In genomic region chr7:25602730-25603426, GRCh38 we compare ENCODE assay signal across 8 cellular contexts.
A peak's percentile ranks its signal among the peaks of the same experiment; 100 is the strongest.
DNase-seq lines count a peak whose midpoint lies in the region; ATAC-seq, FAIRE-seq and TF ChIP-seq lines count a peak whose summit lies in the region.
"Not testable (repeated sequence)": the region's sequence is repeated elsewhere in the genome, so short reads cannot be mapped to it uniquely, and the experiment has no call there.

No MANE protein-coding gene starts in this region.

- 12 to 25% (median 13%) methylated on average over 15 to 29 of the region's 30 CpGs for WGBS in stomach, 5 donors

- H3K36me3 Mint-ChIP-seq in CD8-positive, alpha-beta memory T cell; activated naive CD8-positive, alpha-beta T cell treated with anti-CD3 and anti-CD28 coated beads, Interleukin-2, amount 10 ng/mL, durations not matched to agents 7 days and 5 days: not testable (repeated sequence)

- peak; percentile 78 for FAIRE-seq in endometrium (lab: Jason Lieb, UNC)

- not testable (repeated sequence) for H3K4me1 ChIP-seq in CD8-positive, alpha-beta memory T cell (ENCODE audit: insufficient read depth, low read length); iPS-20b (ENCODE audit: insufficient read depth, low read length); neuron (ENCODE audit: insufficient read depth, low read length); stomach

- H3K36me3 ChIP-seq in CD8-positive, alpha-beta memory T cell (ENCODE audit: insufficient read depth, low read length); iPS-20b (ENCODE audit: insufficient read depth, low read depth, low read length); neuron (ENCODE audit: insufficient read depth, low read length); stomach: not testable (repeated sequence)

- not testable (repeated sequence) for TF ChIP-seq POLR2A in stomach (IDR thresholded peaks at IDR 0.05)

- not testable (repeated sequence) for TF ChIP-seq CTCF in LNCaP clone FGC (IDR thresholded peaks at IDR 0.05; ENCODE audit: control insufficient read depth, extremely low read depth, insufficient read depth); VCaP (conservative IDR thresholded peaks at IDR 0.05); stomach (IDR thresholded peaks at IDR 0.05)

- not testable (repeated sequence) for H3K4me1 Mint-ChIP-seq in CD8-positive, alpha-beta memory T cell; activated naive CD8-positive, alpha-beta T cell treated with anti-CD3 and anti-CD28 coated beads, Interleukin-2, amount 10 ng/mL, durations not matched to agents 7 days and 5 days

- not testable (repeated sequence) for ATAC-seq in activated naive CD8-positive, alpha-beta T cell treated with anti-CD3 and anti-CD28 coated beads, Interleukin-2, amount 10 ng/mL, durations not matched to agents 7 days and 5 days (ENCODE audit: low read depth)

- peak overlapping the region; percentile 56; the same call in 1 of the 2 replicates for H3K9ac ChIP-seq in iPS-20b (ENCODE audit: low read depth, low read length)

- not testable (repeated sequence) for H3K27ac ChIP-seq in CD8-positive, alpha-beta memory T cell (ENCODE audit: low read depth, low read length); iPS-20b (ENCODE audit: low read length); stomach
- H3K27ac ChIP-seq in VCaP = peak overlapping the region; percentile 65

- CTCF ChIA-PET in CD8-positive, alpha-beta memory T cell (lab: Charles Lee) = not testable (repeated sequence)

- peaks cover 0 to 29% of the 10 kb centered on the region in 2 donors for H3K27me3 Mint-ChIP-seq in CD8-positive, alpha-beta memory T cell
- not testable (repeated sequence) for H3K27me3 Mint-ChIP-seq in activated naive CD8-positive, alpha-beta T cell treated with anti-CD3 and anti-CD28 coated beads, Interleukin-2, amount 10 ng/mL, durations not matched to agents 7 days and 5 days

- POLR2A ChIA-PET in CD8-positive, alpha-beta memory T cell (lab: Charles Lee); activated naive CD8-positive, alpha-beta T cell treated with anti-CD3 and anti-CD28 coated beads, Interleukin-2, amount 10 ng/mL, durations not matched to agents 7 days and 5 days (lab: Charles Lee): not testable (repeated sequence)

- not testable (repeated sequence) for H3K27ac Mint-ChIP-seq in CD8-positive, alpha-beta memory T cell; activated naive CD8-positive, alpha-beta T cell treated with anti-CD3 and anti-CD28 coated beads, Interleukin-2, amount 10 ng/mL, durations not matched to agents 7 days and 5 days

- peak overlapping the region in 4 of 7 donors; percentile 15 to 58 (median 32) for H3K4me3 Mint-ChIP-seq in CD8-positive, alpha-beta memory T cell
- peak overlapping the region; percentile 60 for H3K4me3 Mint-ChIP-seq in activated naive CD8-positive, alpha-beta T cell treated with anti-CD3 and anti-CD28 coated beads, Interleukin-2, amount 10 ng/mL, durations not matched to agents 7 days and 5 days

- TF ChIP-seq EP300 in stomach (IDR thresholded peaks at IDR 0.05) = not testable (repeated sequence)

- not testable (repeated sequence) for H3K27me3 ChIP-seq in CD8-positive, alpha-beta memory T cell (ENCODE audit: insufficient read depth, low read length, poor library complexity, severe bottlenecking); iPS-20b (ENCODE audit: insufficient read depth, low read length); neuron (ENCODE audit: insufficient read depth, low read length); stomach

- H3K9me3 ChIP-seq in CD8-positive, alpha-beta memory T cell (ENCODE audit: low read length); iPS-20b (ENCODE audit: insufficient read depth, low read depth, low read length); neuron (ENCODE audit: low read length); stomach: not testable (repeated sequence)

- not testable (repeated sequence) for H3K4me3 ChIP-seq in CD8-positive, alpha-beta memory T cell (ENCODE audit: low read length)
- peak overlapping the region; percentile 46 for H3K4me3 ChIP-seq in LNCaP clone FGC (ENCODE audit: low read depth, low read length)
- peak overlapping the region; percentile 61 for H3K4me3 ChIP-seq in iPS-20b (ENCODE audit: low read length)
- H3K4me3 ChIP-seq in neuron (ENCODE audit: low read length) = peak overlapping the region; percentile 40
- peak overlapping the region; percentile 14 to 40 (median 32) for H3K4me3 ChIP-seq in stomach

- intact Hi-C loops in stomach (cut with DNase I; ENCODE audit: low total_unique reads) = not testable (repeated sequence)

- H3K9me3 Mint-ChIP-seq in CD8-positive, alpha-beta memory T cell; activated naive CD8-positive, alpha-beta T cell treated with anti-CD3 and anti-CD28 coated beads, Interleukin-2, amount 10 ng/mL, durations not matched to agents 7 days and 5 days: not testable (repeated sequence)

- H2AFZ ChIP-seq in neuron (ENCODE audit: low read depth, low read length) = not testable (repeated sequence)

- DNase-seq in CD8-positive, alpha-beta memory T cell = peak in 1 of 5 donors; percentile 38
- DNase-seq in LNCaP clone FGC (ENCODE audit: low read depth); activated naive CD8-positive, alpha-beta T cell treated with anti-CD3 and anti-CD28 coated beads, Interleukin-2, amount 10 ng/mL, durations not matched to agents 7 days and 5 days; stomach: not testable (repeated sequence)
